ENCODE assay signal across 22 cellular contexts in the genomic region with DNA sequence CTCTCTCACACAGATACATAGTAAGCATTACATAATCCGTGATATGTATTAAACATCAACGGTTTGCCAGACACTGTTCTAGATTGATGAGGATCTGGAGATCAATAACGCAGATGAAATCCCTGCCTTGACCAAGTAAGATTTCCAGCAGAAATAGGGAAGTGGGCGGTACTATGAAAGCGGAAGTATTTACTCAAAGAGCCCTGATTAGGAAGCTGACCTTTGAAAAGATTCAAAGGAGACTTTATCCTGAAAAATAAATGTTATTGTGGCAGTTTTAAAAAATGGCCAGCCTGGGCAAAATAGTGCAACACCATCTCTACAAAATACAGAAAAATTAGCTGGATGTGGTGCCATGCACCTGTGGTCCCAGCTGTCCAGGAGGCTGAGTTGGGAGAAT.
"Had no signal": no experiment of that assay in that cellular context is flagged by ENCODE, and none has a peak within 500 bp of the region (broad histone marks: within the 10 kb centered on the region; RNA-seq: fewer than 3 reads in every experiment).

No MANE protein-coding gene starts in this region.

- ATAC-seq: activated CD8-positive, alpha-beta T cell treated with anti-CD3 and anti-CD28 coated beads for 36 hours; body of pancreas; gastroesophageal sphincter; heart left ventricle; left lobe of liver; natural killer cell treated with Interleukin-12 subunit alpha and Interleukin-12 subunit beta and Interleukin-15 and Interleukin-18, amount 100 ng/mL, for 72 hours had no signal

- FAIRE-seq: colon, endometrium, kidney, TTC549, urothelium cell line had no signal

- H3K9me3 ChIP-seq: body of pancreas, sigmoid colon had no signal

- H3K4me1 ChIP-seq: body of pancreas, parathyroid adenoma had no signal

- H3K36me3 ChIP-seq: gastroesophageal sphincter, sigmoid colon, spleen had no signal

- H3K27ac ChIP-seq: body of pancreas, gastroesophageal sphincter, parathyroid adenoma, sigmoid colon had no signal

- H3K27me3 ChIP-seq: body of pancreas, gastroesophageal sphincter, heart left ventricle, sigmoid colon, spleen had no signal

- DNase-seq: activated CD4-positive, alpha-beta T cell treated with anti-CD3 and anti-CD28 coated beads, Interleukin-2, amount 10 ng/mL, durations not matched to agents 24 days and 14 days; activated naive CD4-positive, alpha-beta T cell treated with Interleukin-2 at 50 U/mL for 16 hours; activated naive CD8-positive, alpha-beta T cell treated with anti-CD3 and anti-CD28 coated beads, Interleukin-2, amount 10 ng/mL, durations not matched to agents 7 days and 5 days; activated T-cell treated with anti-CD3 and anti-CD28 coated beads, Interleukin-2, amount 50 U/mL, for 1 hour; body of pancreas; caudate nucleus; heart left ventricle; kidney; sigmoid colon; spleen; stimulated activated naive B cell treated with anti-CD40 and anti-IgM and Interleukin-4, amounts not matched to agents 10 μg/mL and 1 μg/mL and 100 μg/mL, for 72 hours; T-helper 2 cell had no signal

- H3K4me3 ChIP-seq: body of pancreas, gastroesophageal sphincter, heart left ventricle, lung, sigmoid colon, spleen had no signal
